Comparison of ENCODE assay signal across 11 cellular contexts in genomic region chr10:62653254-62653653, GRCh38.
DNase-seq lines count a peak whose midpoint lies in the region; ATAC-seq lines count a peak whose summit lies in the region.
"Had no signal": no experiment of that assay in that cellular context is flagged by ENCODE, and none has a peak within 500 bp of the region (broad histone marks: within the 10 kb centered on the region; RNA-seq: fewer than 3 reads in every experiment).

No MANE protein-coding gene starts in this region.

- H3K36me3 ChIP-seq in BLaER1 = peaks cover 8% of the 10 kb centered on the region; the same call in 1 of the 2 replicates
- H3K36me3 ChIP-seq: thyroid gland had no signal

- H3K4me3 ChIP-seq in BLaER1 = no peak overlapping the region
- H3K4me3 ChIP-seq: thyroid gland had no signal

- peaks cover 71% of the 10 kb centered on the region for H3K9me3 ChIP-seq in BLaER1
- H3K9me3 ChIP-seq: thyroid gland had no signal

- no peak overlapping the region for H3K27ac ChIP-seq in BLaER1
- H3K27ac ChIP-seq: epithelial cell of prostate, thyroid gland had no signal

- DNase-seq in NOMO-1 (lab: John Stamatoyannopoulos, UW; ENCODE audit: unreplicated experiment in 2 of 2) = peak; percentile 79 to 84
- no peak for DNase-seq in stimulated activated CD4-positive, alpha-beta T cell treated with anti-CD3 and anti-CD28 coated beads, Interleukin-15, amount 100 ng/mL, for 24 hours
- DNase-seq in NCI-H128 (lab: John Stamatoyannopoulos, UW; ENCODE audit: unreplicated experiment) = no peak
- no peak for DNase-seq in left ventricle myocardium superior
- no peak for DNase-seq in NCI-H146 (lab: John Stamatoyannopoulos, UW)
- DNase-seq: NCI-H1436 treated with DMSO at 0.1 percent for 48 hours, thyroid gland had no signal

- ATAC-seq in GM19372 (IDR thresholded peaks at IDR 0.05; ENCODE audit: low read depth, unreplicated experiment) = peak; percentile 59
- ATAC-seq in HG02973 (IDR thresholded peaks at IDR 0.05; ENCODE audit: unreplicated experiment) = peak; percentile 69
- no peak for ATAC-seq in left ventricle myocardium superior

- H3K4me2 ChIP-seq in BLaER1 = peak overlapping the region; percentile 41

- intact Hi-C loops in left ventricle myocardium superior (cut with micrococcal nuclease) = no loop called here

- H4K20me1 ChIP-seq in BLaER1 = no peaks in the 10 kb centered on the region

- no peaks in the 10 kb centered on the region for H3K27me3 ChIP-seq in BLaER1
- H3K27me3 ChIP-seq: thyroid gland had no signal

- peaks cover 75% of the 10 kb centered on the region for H3K4me1 ChIP-seq in BLaER1
- H3K4me1 ChIP-seq: thyroid gland had no signal

- no peak overlapping the region for H3K9ac ChIP-seq in BLaER1

Comparison
In these comparisons a context has a peak if more than half of its experiments do, and no peak if none do; other contexts are left out.
1. DNase-seq: peak in NOMO-1 (2 of 2); none in stimulated activated CD4-positive, alpha-beta T cell treated with anti-CD3 and anti-CD28 coated beads, Interleukin-15, amount 100 ng/mL, for 24 hours (single experiment), NCI-H128 (single experiment), left ventricle myocardium superior (single experiment) and NCI-H146 (single experiment).